8 cellular contexts compared by ENCODE assay signal in genomic region chr10:71837085-71837827, GRCh38. TPM values are rescaled to one million over a fixed set of nuclear protein-coding genes. Genes with fewer than 3 reads are reported as not detected.
DNase-seq lines count a peak whose midpoint lies in the region; ATAC-seq, FAIRE-seq and TF ChIP-seq lines count a peak whose summit lies in the region.

No MANE protein-coding gene starts in this region.

- H3K4me1 ChIP-seq in kidney (ENCODE audit: control insufficient read depth in 1 of 2, insufficient read depth in 1 of 2, low read depth in 1 of 2, low read length in 2 of 2) (peaks cover 56 to 65% of the 10 kb centered on the region in 2 donors), upper lobe of left lung (peaks cover 50 to 79% (median 57%) of the 10 kb centered on the region in 4 donors)

- TF ChIP-seq CTCF in activated CD8-positive, alpha-beta T cell treated with anti-CD3 and anti-CD28 coated beads for 36 hours (IDR thresholded peaks at IDR 0.05), result peak; percentile 48
- TF ChIP-seq CTCF in kidney (IDR thresholded peaks at IDR 0.05; ENCODE audit: borderline replicate concordance, extremely low read depth, insufficient read depth) (no peak), upper lobe of left lung (IDR thresholded peaks at IDR 0.05) (no peak)

- 77 to 79% methylated on average over 17 of the region's 17 CpGs for WGBS in upper lobe of left lung, 2 donors

- H3K4me1 Mint-ChIP-seq in activated CD8-positive, alpha-beta T cell treated with anti-CD3 and anti-CD28 coated beads for 36 hours (ENCODE audit: low read depth), result peaks cover 60% of the 10 kb centered on the region
- H3K4me1 Mint-ChIP-seq in activated CD8-positive, alpha-beta T cell treated with anti-CD3 and anti-CD28 coated beads, Interleukin-2, amount 10 ng/mL, durations not matched to agents 7 days and 5 days (ENCODE audit: low read depth), result peaks cover 42% of the 10 kb centered on the region

- H3K9ac ChIP-seq in kidney (ENCODE audit: low read length in 2 of 2), result no peak overlapping the region

- H3K27ac ChIP-seq in angular gyrus (ENCODE audit: low read depth, low read length), result peak overlapping the region; percentile 91
- peak overlapping the region; percentile 91 to 93 for H3K27ac ChIP-seq in kidney (ENCODE audit: low read depth in 2 of 2, low read length in 2 of 2)
- H3K27ac ChIP-seq in upper lobe of left lung, result peak overlapping the region; percentile 15 to 48 (median 34)

- H3K36me3 ChIP-seq in kidney (ENCODE audit: control insufficient read depth in 1 of 2, insufficient read depth in 2 of 2, low read length in 2 of 2) (no peaks in the 10 kb centered on the region), upper lobe of left lung (peaks cover 0 to 15% (median 10%) of the 10 kb centered on the region in 4 donors)

- no peaks in the 10 kb centered on the region for H3K27me3 Mint-ChIP-seq in activated CD8-positive, alpha-beta T cell treated with anti-CD3 and anti-CD28 coated beads for 36 hours
- no peaks in the 10 kb centered on the region for H3K27me3 Mint-ChIP-seq in activated CD8-positive, alpha-beta T cell treated with anti-CD3 and anti-CD28 coated beads, Interleukin-2, amount 10 ng/mL, durations not matched to agents 7 days and 5 days (ENCODE audit: low read depth)

- no peaks in the 10 kb centered on the region for H3K27me3 ChIP-seq in upper lobe of left lung

- H3K9me3 ChIP-seq in kidney (ENCODE audit: control insufficient read depth in 1 of 2, low read length in 2 of 2) (no peaks in the 10 kb centered on the region), upper lobe of left lung (no peaks in the 10 kb centered on the region)

- ATAC-seq in activated CD8-positive, alpha-beta T cell treated with anti-CD3 and anti-CD28 coated beads for 36 hours, result peak; percentile 64
- ATAC-seq in activated CD8-positive, alpha-beta T cell treated with anti-CD3 and anti-CD28 coated beads, Interleukin-2, amount 10 ng/mL, durations not matched to agents 7 days and 5 days, result no peak
- no peak for ATAC-seq in upper lobe of left lung (ENCODE audit: low FRiP score in 2 of 2)

- intact Hi-C loops in activated CD8-positive, alpha-beta T cell treated with anti-CD3 and anti-CD28 coated beads for 36 hours (cut with micrococcal nuclease), result loop anchor here (10.0 kb wide), 1 partner anchor 58 kb away; no protein-coding TSS in a partner anchor
- intact Hi-C loops in kidney (cut with DNase I), result no loop called here

- peak; percentile 34 for DNase-seq in activated CD8-positive, alpha-beta T cell treated with anti-CD3 and anti-CD28 coated beads for 36 hours
- DNase-seq in activated CD8-positive, alpha-beta T cell treated with anti-CD3 and anti-CD28 coated beads, Interleukin-2, amount 10 ng/mL, durations not matched to agents 7 days and 5 days, result no peak
- DNase-seq in kidney (peak; percentile 74), upper lobe of left lung (no peak), SW 1271 (lab: John Stamatoyannopoulos, UW) (no peak), NCI-H2196 treated with DMSO at 0.1 percent for 48 hours (lab: John Stamatoyannopoulos, UW; ENCODE audit: unreplicated experiment) (no peak), epidermal melanocyte (ENCODE audit: insufficient read length, low spot score) (no peak)

- H3K9me3 Mint-ChIP-seq in activated CD8-positive, alpha-beta T cell treated with anti-CD3 and anti-CD28 coated beads for 36 hours, result no peaks in the 10 kb centered on the region
- H3K9me3 Mint-ChIP-seq in activated CD8-positive, alpha-beta T cell treated with anti-CD3 and anti-CD28 coated beads, Interleukin-2, amount 10 ng/mL, durations not matched to agents 7 days and 5 days (ENCODE audit: insufficient read depth), result no peaks in the 10 kb centered on the region

- FAIRE-seq in kidney (lab: Jason Lieb, UNC), result no peak

- no peak overlapping the region for H3K4me3 Mint-ChIP-seq in activated CD8-positive, alpha-beta T cell treated with anti-CD3 and anti-CD28 coated beads for 36 hours
- no peak overlapping the region for H3K4me3 Mint-ChIP-seq in activated CD8-positive, alpha-beta T cell treated with anti-CD3 and anti-CD28 coated beads, Interleukin-2, amount 10 ng/mL, durations not matched to agents 7 days and 5 days

- TF ChIP-seq POLR2A in upper lobe of left lung (IDR thresholded peaks at IDR 0.05), result no peak

- H3K36me3 Mint-ChIP-seq in activated CD8-positive, alpha-beta T cell treated with anti-CD3 and anti-CD28 coated beads for 36 hours (ENCODE audit: low read depth), result peaks cover 1% of the 10 kb centered on the region
- peaks cover 4% of the 10 kb centered on the region for H3K36me3 Mint-ChIP-seq in activated CD8-positive, alpha-beta T cell treated with anti-CD3 and anti-CD28 coated beads, Interleukin-2, amount 10 ng/mL, durations not matched to agents 7 days and 5 days (ENCODE audit: low read depth)

- TF ChIP-seq EP300 in upper lobe of left lung (IDR thresholded peaks at IDR 0.05), result no peak

- H3K27ac Mint-ChIP-seq in activated CD8-positive, alpha-beta T cell treated with anti-CD3 and anti-CD28 coated beads for 36 hours, result no peak overlapping the region
- H3K27ac Mint-ChIP-seq in activated CD8-positive, alpha-beta T cell treated with anti-CD3 and anti-CD28 coated beads, Interleukin-2, amount 10 ng/mL, durations not matched to agents 7 days and 5 days, result no peak overlapping the region

- CTCF ChIA-PET in activated CD8-positive, alpha-beta T cell treated with anti-CD3 and anti-CD28 coated beads for 36 hours (lab: Charles Lee), result interaction anchor here (0.8 to 3.7 kb wide), 12 partner anchors 11 to 459 kb away, joined by 3 to 17 read pairs (median 4); partner anchors contain the start of gene PSAP
- CTCF ChIA-PET in activated CD8-positive, alpha-beta T cell treated with anti-CD3 and anti-CD28 coated beads, Interleukin-2, amount 10 ng/mL, durations not matched to agents 7 days and 5 days (lab: Charles Lee), result interaction anchor here (0.7 to 5.0 kb wide), 10 partner anchors 11 to 934 kb away, joined by 3 to 52 read pairs (median 4); partner anchors contain the start of gene PSAP

- POLR2A ChIA-PET in activated CD8-positive, alpha-beta T cell treated with anti-CD3 and anti-CD28 coated beads for 36 hours (lab: Charles Lee), result interaction anchor here (1.0 to 1.4 kb wide), 2 partner anchors 17 to 24 kb away, joined by 3 read pairs; no protein-coding TSS in a partner anchor
- POLR2A ChIA-PET in activated CD8-positive, alpha-beta T cell treated with anti-CD3 and anti-CD28 coated beads, Interleukin-2, amount 10 ng/mL, durations not matched to agents 7 days and 5 days (lab: Charles Lee), result interaction anchor here (1.0 kb wide), 1 partner anchor 14 kb away, joined by 3 read pairs; the partner anchor contains the start of gene PSAP

- peak overlapping the region in 1 of 2 donors; percentile 13 for H3K4me3 ChIP-seq in kidney (ENCODE audit: low read length in 2 of 2)
- H3K4me3 ChIP-seq in upper lobe of left lung, result no peak overlapping the region

RNA-seq across cellular contexts. Expression of gene PSAP, which starts 13.8 kb away (rescaled TPM):
- total RNA-seq in activated CD8-positive, alpha-beta T cell treated with anti-CD3 and anti-CD28 coated beads for 36 hours, result 100 to 1,000 TPM in 1 of 2 experiments, 10 to 100 TPM in 1; 94.2 to 101 TPM
- total RNA-seq in activated CD8-positive, alpha-beta T cell treated with anti-CD3 and anti-CD28 coated beads, Interleukin-2, amount 10 ng/mL, durations not matched to agents 7 days and 5 days, result 100 to 1,000 TPM; 112 to 113 TPM
- total RNA-seq in kidney, result 1,249 TPM
- polyA plus RNA-seq in kidney (ENCODE audit: insufficient read depth, low read depth, low replicate concordance), result 1,082 TPM
- 1,000 to 10,000 TPM in 3 of 6 donors, 100 to 1,000 TPM in 3; 776 to 2,056 (median 1,236) TPM for total RNA-seq in upper lobe of left lung

Comparison
In these comparisons a context has a peak if more than half of its experiments do, and no peak if none do; other contexts are left out.
1. DNase-seq: peak in activated CD8-positive, alpha-beta T cell treated with anti-CD3 and anti-CD28 coated beads for 36 hours (single experiment) and kidney (single experiment); none in activated CD8-positive, alpha-beta T cell treated with anti-CD3 and anti-CD28 coated beads, Interleukin-2, amount 10 ng/mL, durations not matched to agents 7 days and 5 days (single experiment), upper lobe of left lung (0 of 2), SW 1271 (0 of 2), NCI-H2196 treated with DMSO at 0.1 percent for 48 hours (single experiment) and epidermal melanocyte (single experiment).
2. H3K27ac ChIP-seq: peak in every context shown above with its lines; median percentile 92 in kidney; 91 in angular gyrus; 34 in upper lobe of left lung.
3. RNA of gene PSAP, which starts 13.8 kb away (total RNA-seq): 776 to 2,056 TPM in upper lobe of left lung and 1,249 TPM in kidney (single experiment); 112 to 113 TPM in activated CD8-positive, alpha-beta T cell treated with anti-CD3 and anti-CD28 coated beads, Interleukin-2, amount 10 ng/mL, durations not matched to agents 7 days and 5 days and 94.2 to 101 TPM in activated CD8-positive, alpha-beta T cell treated with anti-CD3 and anti-CD28 coated beads for 36 hours; every median in the first group is over 4 times any median in the second.